Comparison of ENCODE assay signal across 9 cellular contexts in the genomic region with DNA sequence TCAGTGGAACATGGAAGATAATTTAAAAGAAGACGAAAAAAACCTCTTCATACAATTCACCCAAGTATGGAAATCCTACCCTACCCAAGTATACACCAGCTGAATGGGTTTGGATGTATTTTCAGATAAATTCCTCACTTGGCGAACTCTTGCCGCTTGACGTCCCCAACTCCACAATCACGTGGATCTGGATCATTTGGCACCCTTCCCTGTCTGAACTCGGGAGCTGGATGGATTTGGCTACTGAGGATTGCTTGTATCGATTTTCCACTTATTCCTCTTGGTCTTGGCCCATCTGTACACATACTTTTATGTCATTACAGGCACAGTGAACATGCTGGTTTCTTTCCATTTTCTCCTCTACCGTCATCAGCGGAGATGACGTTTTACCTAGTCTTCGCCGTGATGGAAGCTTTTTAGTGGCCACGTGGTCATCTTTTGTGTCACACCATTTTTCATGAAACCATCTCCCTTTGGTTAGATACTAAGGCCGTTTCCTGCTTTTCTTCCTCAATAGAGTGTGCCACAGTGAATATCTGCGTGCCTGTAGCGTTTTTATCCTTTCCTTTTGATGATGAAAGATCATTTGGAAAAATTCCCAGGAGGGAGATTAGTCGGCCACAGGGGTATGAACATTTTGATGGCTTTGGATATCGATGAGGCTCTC. TPM values are rescaled to one million over a fixed set of nuclear protein-coding genes. Genes with fewer than 3 reads are reported as not detected.
DNase-seq lines count a peak whose midpoint lies in the region; ATAC-seq and TF ChIP-seq lines count a peak whose summit lies in the region.
"Had no signal": no experiment of that assay in that cellular context is flagged by ENCODE, and none has a peak within 500 bp of the region (broad histone marks: within the 10 kb centered on the region; RNA-seq: fewer than 3 reads in every experiment).

No MANE protein-coding gene starts in this region.

- no peaks in the 10 kb centered on the region for H3K27me3 ChIP-seq in GM23248 (replicated peaks; ENCODE audit: insufficient read depth)
- H3K27me3 ChIP-seq in spleen (replicated peaks in 1 of 7), result no peaks in the 10 kb centered on the region

- no peak for TF ChIP-seq CTCF in RWPE1 (conservative IDR thresholded peaks at IDR 0.05; ENCODE audit: low read depth)
- TF ChIP-seq CTCF in fibroblast of mammary gland (conservative IDR thresholded peaks at IDR 0.05; ENCODE audit: control insufficient read depth, insufficient read depth, low read depth, low read length), result no peak
- no peak for TF ChIP-seq CTCF in spleen (IDR thresholded peaks at IDR 0.05 in 8 of 11, conservative IDR thresholded peaks at IDR 0.05 in 3 of 11)

- H4K20me1 ChIP-seq in GM23248 (ENCODE audit: insufficient read depth), result no peaks in the 10 kb centered on the region; the same call in 1 of the 2 replicates

- peak overlapping the region; percentile 72 for H3K9ac ChIP-seq in GM23248

- H3K9me3 ChIP-seq in GM23248 (ENCODE audit: low read depth) (no peaks in the 10 kb centered on the region), spleen (no peaks in the 10 kb centered on the region)

- peak overlapping the region; percentile 57 for H3K4me2 ChIP-seq in GM23248 (ENCODE audit: unreplicated experiment)

- in situ Hi-C loops in GM23248 (cut with MboI), result no loop called here

- peaks cover 42% of the 10 kb centered on the region for H3F3A ChIP-seq in GM23248 (ENCODE audit: insufficient read depth)

- H3K4me1 ChIP-seq in GM23248 (ENCODE audit: insufficient read depth) (peaks cover 43% of the 10 kb centered on the region), spleen (peaks cover 46 to 100% (median 94%) of the 10 kb centered on the region in 6 donors)

- POLR2A ChIA-PET in RWPE1 (lab: Yijun Ruan, JAX; ENCODE audit: low non-redundant PET), result no interaction called here

- no peak for TF ChIP-seq POLR2A in spleen (IDR thresholded peaks at IDR 0.05)

- WGBS in GM23248 (ENCODE audit: low coverage in 1 of 2, low lambda C conversion rate in 2 of 2, missing lambda C conversion rate in 2 of 2), 2 experiments, result 18 to 20% methylated on average over 18 of the region's 18 CpGs
- WGBS in spleen, 5 donors, result 72 to 82% (median 80%) methylated on average over 18 of the region's 18 CpGs

- no peaks in the 10 kb centered on the region for H3K9me2 ChIP-seq in GM23248 (ENCODE audit: insufficient read depth)

- intact Hi-C loops in spleen (cut with DNase I; ENCODE audit: low total_unique reads), result no loop called here
- intact Hi-C loops in left colon (cut with DNase I, micrococcal nuclease), result no loop called here

- H3K79me2 ChIP-seq in GM23248 (ENCODE audit: insufficient read depth), result peaks cover 70% of the 10 kb centered on the region

- CTCF ChIA-PET in RWPE1 (lab: Yijun Ruan, JAX), result no interaction called here

- peak overlapping the region; percentile 84 for H3K27ac ChIP-seq in GM23248
- H3K27ac ChIP-seq in RWPE1, result peak overlapping the region; percentile 97
- peak overlapping the region in 6 of 8 donors; percentile 60 to 78 (median 74) for H3K27ac ChIP-seq in spleen

- ATAC-seq in left colon (no peak), HG03442 (IDR thresholded peaks at IDR 0.05; ENCODE audit: unreplicated experiment) (no peak)

- H3K4me3 ChIP-seq in GM23248 (0 out of 2 replicates have a peak overlapping the region, but pooled peaks have one; percentile 0), fibroblast of mammary gland (ENCODE audit: control insufficient read depth, low read depth, low read length) (no peak overlapping the region), spleen (no peak overlapping the region)

- no peaks in the 10 kb centered on the region for H3K36me3 ChIP-seq in GM23248 (ENCODE audit: low read depth)
- peaks cover 0 to 8% (median 0%) of the 10 kb centered on the region in 6 donors for H3K36me3 ChIP-seq in spleen

- DNase-seq in GM23248 (peak; percentile 82), RWPE1 (ENCODE audit: low spot score) (no peak), fibroblast of mammary gland (ENCODE audit: low read depth) (peak; percentile 49), spleen (no peak), left colon (no peak), globus pallidus (ENCODE audit: low spot score) (no peak)
- DNase-seq: NCI-H2081 treated with DMSO at 0.1 percent for 48 hours; stimulated activated CD4-positive, alpha-beta T cell treated with anti-CD3 and anti-CD28 coated beads, Interleukin-4, amount 100 ng/mL, for 4 hours had no signal

- peak overlapping the region; percentile 21 for H2AFZ ChIP-seq in GM23248

RNA-seq across cellular contexts. Expression of gene CMIP, which starts 47.0 kb away (rescaled TPM):
- 7.8 and 9.5 TPM in 2 replicates for total RNA-seq in GM23248 (2014; rRNA removed; shearing (Covaris generic))
- 1.3 and 1.5 TPM in 2 replicates for polyA plus RNA-seq in GM23248 (2016; fragmentation: Nextera tagmentation; extraction: Ambion mirVana)
- 100 to 1,000 TPM in 1 of 7 donors, 10 to 100 TPM in 6; 49.9 to 107 (median 67.1) TPM for total RNA-seq in spleen
- 10 to 100 TPM in 1 of 3 donors, 1 to 10 TPM in 2; 6.0 to 11.8 (median 6.2) TPM for polyA plus RNA-seq in spleen
- 10 to 100 TPM; 81.8 to 84.5 TPM for total RNA-seq in left colon

Comparison
In these comparisons a context has a peak if more than half of its experiments do, and no peak if none do; other contexts are left out.
1. DNase-seq: peak in GM23248 (single experiment) and fibroblast of mammary gland (single experiment); none in RWPE1 (single experiment), spleen (single experiment), left colon (0 of 2) and globus pallidus (single experiment).
2. Peak in every context shown above with its lines, with median percentiles within 50 percentile points of each other: H3K27ac ChIP-seq.